In the genomic region with DNA sequence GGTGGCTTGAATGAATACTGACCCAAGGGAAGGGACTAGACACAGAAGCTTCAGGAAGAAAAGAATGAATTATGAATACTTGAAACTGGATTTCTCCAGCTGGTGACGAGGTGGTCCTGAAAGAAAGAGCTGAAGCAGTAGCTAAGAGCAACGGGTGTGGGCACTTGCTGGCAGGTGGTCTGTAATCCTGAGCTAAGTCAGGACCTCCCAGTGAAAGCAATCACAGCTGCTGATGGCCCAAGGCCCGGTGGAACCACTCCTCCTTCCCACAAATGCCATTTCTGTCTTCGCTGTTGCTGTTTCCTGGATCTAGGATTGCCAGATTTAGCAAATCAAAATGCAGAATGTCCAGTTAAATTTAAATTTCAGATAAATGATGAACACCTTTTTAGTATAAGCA, we compare ENCODE assay signal across 26 cellular contexts. TPM values are rescaled to one million over a fixed set of nuclear protein-coding genes. Genes with fewer than 3 reads are reported as not detected.
"Had no signal": no experiment of that assay in that cellular context is flagged by ENCODE, and none has a peak within 500 bp of the region (broad histone marks: within the 10 kb centered on the region; RNA-seq: fewer than 3 reads in every experiment).

No MANE protein-coding gene starts in this region.

- ATAC-seq: activated T-cell treated with anti-CD3 and anti-CD28 coated beads, Interleukin-2, amount 50 U/mL, for 72 hours; Panc1 had no signal

- H3K4me2 ChIP-seq: KMS-11 had no signal

- H3K27ac ChIP-seq: adrenal gland, breast epithelium, coronary artery, KMS-11, RWPE1 had no signal

- DNase-seq: activated B cell treated with CpG ODN at 0.5 μM for 24 hours; activated CD4-positive, alpha-beta memory T cell treated with anti-CD3 and anti-CD28 coated beads for 36 hours; activated CD4-positive, alpha-beta T cell treated with anti-CD3 and anti-CD28 coated beads for 1 hour; activated CD4-positive, alpha-beta T cell treated with anti-CD3 and anti-CD28 coated beads, Interleukin-2, amount 10 ng/mL, durations not matched to agents 7 days and 5 days; activated CD8-positive, alpha-beta memory T cell treated with anti-CD3 and anti-CD28 coated beads, Interleukin-2, amount 50 U/mL, for 4 hours; activated gamma-delta T cell treated with Interleukin-2 at 50 U/mL for 16 hours; activated naive CD4-positive, alpha-beta T cell treated with anti-CD3 and anti-CD28 coated beads, Interleukin-2, amount 50 U/mL, for 16 hours; activated naive CD8-positive, alpha-beta T cell treated with anti-CD3 and anti-CD28 coated beads, Interleukin-2, amount 10 ng/mL, durations not matched to agents 7 days and 5 days; activated T-cell treated with anti-CD3 and anti-CD28 coated beads, Interleukin-2, amount 50 U/mL, for 72 hours; adrenal gland; caudate nucleus; NCI-H1092; NCI-H1417 treated with DMSO at 0.1 percent for 48 hours; NCI-H1694 treated with DMSO at 0.1 percent for 48 hours; NCI-H2029 treated with DMSO at 0.1 percent for 48 hours; NCI-H226; OCI-M1; Right ventricle myocardium superior had no signal

- H3K4me3 ChIP-seq: adrenal gland, breast epithelium, coronary artery had no signal

- H3K9ac ChIP-seq: KMS-11 had no signal

- H3K9me3 Mint-ChIP-seq: activated B cell treated with CpG ODN at 0.5 μM for 24 hours; activated CD4-positive, alpha-beta memory T cell treated with anti-CD3 and anti-CD28 coated beads for 36 hours; activated CD4-positive, alpha-beta T cell treated with anti-CD3 and anti-CD28 coated beads, Interleukin-2, amount 10 ng/mL, durations not matched to agents 7 days and 5 days; activated naive CD8-positive, alpha-beta T cell treated with anti-CD3 and anti-CD28 coated beads, Interleukin-2, amount 10 ng/mL, durations not matched to agents 7 days and 5 days; activated T-cell treated with anti-CD3 and anti-CD28 coated beads, Interleukin-2, amount 50 U/mL, for 72 hours; activated T-helper 2 cell treated with anti-CD3 and anti-CD28 coated beads, Interferon-gamma antibody, Interleukin-2, Interleukin-4, amounts not matched to agents 10 μg/mL and 5 μg/mL and 100 μg/mL, durations not matched to agents 14 hours and 24 hours and 36 hours; IgD-negative memory B cell; T-helper 1 cell treated with Interleukin-12 subunit alpha and Interleukin-12 subunit beta and Interleukin-4 antibody, amounts not matched to agents 30 μg/mL and 1 μg/mL, for 36 hours had no signal

- H3K36me3 ChIP-seq: adrenal gland, breast epithelium had no signal

- H3K27me3 Mint-ChIP-seq: activated CD4-positive, alpha-beta memory T cell treated with anti-CD3 and anti-CD28 coated beads for 36 hours; activated CD4-positive, alpha-beta T cell treated with anti-CD3 and anti-CD28 coated beads, Interleukin-2, amount 10 ng/mL, durations not matched to agents 7 days and 5 days had no signal

- H3K27ac Mint-ChIP-seq: activated B cell treated with CpG ODN at 0.5 μM for 24 hours; activated CD4-positive, alpha-beta memory T cell treated with anti-CD3 and anti-CD28 coated beads for 36 hours; activated CD4-positive, alpha-beta T cell treated with anti-CD3 and anti-CD28 coated beads, Interleukin-2, amount 10 ng/mL, durations not matched to agents 7 days and 5 days; activated naive CD8-positive, alpha-beta T cell treated with anti-CD3 and anti-CD28 coated beads, Interleukin-2, amount 10 ng/mL, durations not matched to agents 7 days and 5 days; activated T-cell treated with anti-CD3 and anti-CD28 coated beads, Interleukin-2, amount 50 U/mL, for 72 hours; activated T-helper 2 cell treated with anti-CD3 and anti-CD28 coated beads, Interferon-gamma antibody, Interleukin-2, Interleukin-4, amounts not matched to agents 10 μg/mL and 5 μg/mL and 100 μg/mL, durations not matched to agents 14 hours and 24 hours and 36 hours; IgD-negative memory B cell; T-helper 1 cell treated with Interleukin-12 subunit alpha and Interleukin-12 subunit beta and Interleukin-4 antibody, amounts not matched to agents 30 μg/mL and 1 μg/mL, for 36 hours had no signal

- H3K4me1 Mint-ChIP-seq: activated B cell treated with CpG ODN at 0.5 μM for 24 hours had no signal

- H3K36me3 Mint-ChIP-seq: activated CD4-positive, alpha-beta memory T cell treated with anti-CD3 and anti-CD28 coated beads for 36 hours had no signal

- H3K9me3 ChIP-seq: adrenal gland, breast epithelium had no signal

- H3K4me3 Mint-ChIP-seq: activated B cell treated with CpG ODN at 0.5 μM for 24 hours; activated CD4-positive, alpha-beta memory T cell treated with anti-CD3 and anti-CD28 coated beads for 36 hours; activated CD4-positive, alpha-beta T cell treated with anti-CD3 and anti-CD28 coated beads, Interleukin-2, amount 10 ng/mL, durations not matched to agents 7 days and 5 days; activated naive CD8-positive, alpha-beta T cell treated with anti-CD3 and anti-CD28 coated beads, Interleukin-2, amount 10 ng/mL, durations not matched to agents 7 days and 5 days; activated T-cell treated with anti-CD3 and anti-CD28 coated beads, Interleukin-2, amount 50 U/mL, for 72 hours; IgD-negative memory B cell; T-helper 1 cell treated with Interleukin-12 subunit alpha and Interleukin-12 subunit beta and Interleukin-4 antibody, amounts not matched to agents 30 μg/mL and 1 μg/mL, for 36 hours had no signal

- H3K27me3 ChIP-seq: adrenal gland, breast epithelium had no signal

RNA-seq across cellular contexts. Expression of a gene that starts 47.0 kb away (rescaled TPM):
- total RNA-seq: Right ventricle myocardium superior had no signal
